14 cellular contexts compared by ENCODE assay signal in the genomic region with DNA sequence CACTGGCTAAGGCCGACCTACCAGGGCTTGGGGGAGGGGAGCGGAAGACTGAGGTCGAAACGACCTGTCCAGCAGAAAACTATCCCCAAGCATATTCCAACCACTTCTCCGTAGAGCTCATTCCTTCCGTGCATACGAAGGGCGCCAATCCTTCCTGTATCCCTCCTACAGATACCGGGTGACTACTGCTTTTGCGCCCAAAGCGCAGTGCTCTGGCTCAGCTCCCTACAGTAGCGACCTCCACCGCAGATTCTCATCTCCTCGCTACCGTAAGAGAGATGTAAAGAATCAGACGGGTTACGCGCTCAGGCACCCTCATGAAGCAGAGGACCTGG. TPM values are rescaled to one million over a fixed set of nuclear protein-coding genes. Genes with fewer than 3 reads are reported as not detected.
DNase-seq lines count a peak whose midpoint lies in the region; ATAC-seq and TF ChIP-seq lines count a peak whose summit lies in the region.
"Had no signal": no experiment of that assay in that cellular context is flagged by ENCODE, and none has a peak within 500 bp of the region (broad histone marks: within the 10 kb centered on the region; RNA-seq: fewer than 3 reads in every experiment).

No MANE protein-coding gene starts in this region.

- H3K4me3 ChIP-seq in iPS-15b (ENCODE audit: low read depth, low read length) (peak overlapping the region; percentile 58), rectal smooth muscle tissue (ENCODE audit: low read length) (no peak overlapping the region)
- H3K4me3 ChIP-seq: mucosa of descending colon, smooth muscle cell had no signal

- H3K4me1 ChIP-seq in iPS-15b (ENCODE audit: control insufficient read depth, insufficient read depth, low read length) (peaks cover 31% of the 10 kb centered on the region), rectal smooth muscle tissue (ENCODE audit: control insufficient read depth, insufficient read depth, low read length) (peaks cover 56% of the 10 kb centered on the region)

- no peaks in the 10 kb centered on the region for H3K9me3 ChIP-seq in iPS-15b (ENCODE audit: control insufficient read depth, insufficient read depth, low read length)
- H3K9me3 ChIP-seq: mucosa of descending colon, upper lobe of right lung had no signal

- CTCF ChIA-PET in WTC11 (lab: Charles Lee): interaction anchor here (0.6 to 2.0 kb wide), 4 partner anchors 24 to 329 kb away, joined by 3 to 15 read pairs (median 5); no protein-coding TSS in a partner anchor

- H3K27ac Mint-ChIP-seq in WTC11: peak overlapping the region; percentile 73

- H3K4me1 Mint-ChIP-seq in WTC11: peaks cover 85% of the 10 kb centered on the region

- peak overlapping the region; percentile 94 for H3K27ac ChIP-seq in rectal smooth muscle tissue (ENCODE audit: low read depth, low read length)
- H3K27ac ChIP-seq: upper lobe of right lung had no signal

- H3K36me3 Mint-ChIP-seq in WTC11: peaks cover 28% of the 10 kb centered on the region

- peak; percentile 6 for ATAC-seq in WTC11
- ATAC-seq in Right ventricle myocardium inferior: no peak
- ATAC-seq: esophagus mucosa, mucosa of descending colon, upper lobe of right lung had no signal

- H3K27me3 ChIP-seq in iPS-15b (ENCODE audit: control insufficient read depth, insufficient read depth, low read length): peaks cover 19% of the 10 kb centered on the region
- no peaks in the 10 kb centered on the region for H3K27me3 ChIP-seq in rectal smooth muscle tissue (ENCODE audit: control insufficient read depth, insufficient read depth, low read length)
- H3K27me3 ChIP-seq: upper lobe of right lung had no signal

- H3K27me3 Mint-ChIP-seq in WTC11 (ENCODE audit: low read depth): no peaks in the 10 kb centered on the region; the same call in 1 of the 2 replicates

- H3K36me3 ChIP-seq in iPS-15b (ENCODE audit: control insufficient read depth, insufficient read depth, low read length) (peaks cover 9% of the 10 kb centered on the region), rectal smooth muscle tissue (ENCODE audit: control insufficient read depth, insufficient read depth, low read length) (peaks cover 2% of the 10 kb centered on the region)

- H3K9me3 Mint-ChIP-seq in WTC11: no peaks in the 10 kb centered on the region

- no peak overlapping the region for H3K9ac ChIP-seq in iPS-15b (ENCODE audit: low read depth, low read length)
- H3K9ac ChIP-seq in rectal smooth muscle tissue (ENCODE audit: low read length): no peak overlapping the region

- POLR2A ChIA-PET in WTC11 (lab: Charles Lee): interaction anchor here (1.6 kb wide), 1 partner anchor 124 kb away, joined by 6 read pairs; no protein-coding TSS in a partner anchor

- no peak for TF ChIP-seq CTCF in WTC11 (IDR thresholded peaks at IDR 0.05)

- intact Hi-C loops in Right ventricle myocardium inferior (cut with DNase I): no loop called here

- peak; percentile 50 for DNase-seq in NCI-H510A treated with DMSO at 0.1 percent for 48 hours (lab: John Stamatoyannopoulos, UW)
- DNase-seq in NCI-H510A (lab: John Stamatoyannopoulos, UW): no peak
- no peak for DNase-seq in WTC11 (ENCODE audit: low spot score)
- DNase-seq in Right ventricle myocardium inferior (ENCODE audit: missing footprints): no peak
- DNase-seq in SKM-1 (lab: John Stamatoyannopoulos, UW; ENCODE audit: unreplicated experiment): no peak
- DNase-seq in NCI-H345 treated with DMSO at 0.1 percent for 48 hours (lab: John Stamatoyannopoulos, UW; ENCODE audit: unreplicated experiment): no peak
- DNase-seq: mucosa of descending colon, MV-4-11, NCI-H524 treated with DMSO at 0.1 percent for 48 hours, upper lobe of right lung had no signal

- H3K4me3 Mint-ChIP-seq in WTC11: peak overlapping the region; percentile 75

TF ChIP-seq in WTC11, 78 proteins besides CTCF, POLR2A, EP300 and RAD21:
- 0 out of 2 replicates have a peak, but pooled peaks have one; percentile 4 for TF ChIP-seq ETV6 (CRISPR knock-in tag; IDR thresholded peaks at IDR 0.05)
- no peak for TF ChIP-seq TCF7 (CRISPR knock-in tag; IDR thresholded peaks at IDR 0.05; ENCODE audit: low read depth)

RNA-seq across cellular contexts. Expression of a gene that starts 0.7 kb away (rescaled TPM):
- total RNA-seq in WTC11 (2021) (59.8 to 90.0 TPM (median 61.1 TPM) in 3 replicates), Right ventricle myocardium inferior (0.19 TPM)
- total RNA-seq: smooth muscle cell had no signal

RNA-seq across cellular contexts. Expression of a gene that starts 7.3 kb away (rescaled TPM):
- total RNA-seq in WTC11 (2021) (53.5 to 85.6 TPM (median 54.4 TPM) in 3 replicates), Right ventricle myocardium inferior (92.1 TPM)

Comparison
In these comparisons a context has a peak if more than half of its experiments do, and no peak if none do; other contexts are left out.
1. RNA of a gene that starts 0.7 kb away (total RNA-seq): 59.8 to 90.0 TPM in WTC11; 0.19 TPM in Right ventricle myocardium inferior (single experiment); every median in the first group is over 10 times any median in the second.